Comparison of ENCODE assay signal across 1 cellular context in the genomic region with DNA sequence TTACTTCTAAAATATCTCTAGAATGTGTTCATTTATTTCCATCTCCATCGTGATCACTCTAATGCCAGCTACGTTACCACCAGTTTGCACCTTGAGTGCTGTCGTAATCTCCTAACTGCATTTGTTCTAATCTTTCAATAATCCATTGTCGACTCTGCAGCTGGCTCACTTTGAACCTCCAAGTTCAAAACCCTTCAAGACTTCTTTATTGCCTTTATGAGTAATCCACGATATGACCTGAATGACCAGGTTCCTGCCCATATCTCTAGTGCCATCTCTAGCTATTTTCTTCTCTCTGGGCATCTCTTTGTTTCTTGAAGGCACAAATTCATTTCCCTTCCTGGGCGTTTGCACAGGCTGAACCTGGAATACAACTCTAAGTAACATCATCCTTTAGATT.
TF ChIP-seq lines count a peak whose summit lies in the region.

No MANE protein-coding gene starts in this region.

TF ChIP-seq in WTC11, 78 proteins besides CTCF, POLR2A, EP300 and RAD21 (continued from another document):
- TF ChIP-seq ATF2 (CRISPR knock-in tag; IDR thresholded peaks at IDR 0.05; ENCODE audit: borderline replicate concordance, low read depth), result no peak
- no peak for TF ChIP-seq NFYB (CRISPR knock-in tag; conservative IDR thresholded peaks at IDR 0.05; ENCODE audit: low read depth)
